ENCODE assay signal across 23 cellular contexts in genomic region chr11:83287631-83288030, GRCh38. TPM values are rescaled to one million over a fixed set of nuclear protein-coding genes. Genes with fewer than 3 reads are reported as not detected.
DNase-seq lines count a peak whose midpoint lies in the region; ATAC-seq and TF ChIP-seq lines count a peak whose summit lies in the region.
"Had no signal": no experiment of that assay in that cellular context is flagged by ENCODE, and none has a peak within 500 bp of the region (broad histone marks: within the 10 kb centered on the region; RNA-seq: fewer than 3 reads in every experiment).

No MANE protein-coding gene starts in this region.

- H4K20me1 ChIP-seq in BLaER1 (no peaks in the 10 kb centered on the region), DND-41 (ENCODE audit: insufficient read depth, low read length) (no peaks in the 10 kb centered on the region), OCI-LY1 (ENCODE audit: insufficient read depth, low read length) (no peaks in the 10 kb centered on the region)

- H3K36me3 ChIP-seq in BLaER1 (no peaks in the 10 kb centered on the region), DND-41 (ENCODE audit: insufficient read depth, low read length) (no peaks in the 10 kb centered on the region; the same call in 1 of the 2 replicates), OCI-LY1 (ENCODE audit: insufficient read depth, low read length) (no peaks in the 10 kb centered on the region)
- H3K36me3 ChIP-seq: adrenal gland, brain microvascular endothelial cell had no signal

- no peak for TF ChIP-seq CTCF in DND-41 (IDR thresholded peaks at IDR 0.05; ENCODE audit: borderline replicate concordance, extremely low read depth, low read length, poor library complexity, severe bottlenecking)
- TF ChIP-seq CTCF in OCI-LY1 (IDR thresholded peaks at IDR 0.05; ENCODE audit: low read length): no peak

- H2AFZ ChIP-seq in DND-41 (ENCODE audit: low read depth, low read length) (0 out of 2 replicates have a peak overlapping the region, but pooled peaks have one; percentile 65), OCI-LY1 (ENCODE audit: low read length) (no peak overlapping the region)

- H3K27me3 ChIP-seq in BLaER1 (no peaks in the 10 kb centered on the region), DND-41 (ENCODE audit: insufficient read depth, low read length, poor library complexity) (no peaks in the 10 kb centered on the region), OCI-LY1 (ENCODE audit: insufficient read depth, low read length) (no peaks in the 10 kb centered on the region)
- H3K27me3 ChIP-seq: adrenal gland, brain microvascular endothelial cell had no signal

- no peaks in the 10 kb centered on the region for H3F3A ChIP-seq in OCI-LY1 (ENCODE audit: insufficient read depth, low read length)

- TF ChIP-seq POLR2A in erythroblast (IDR thresholded peaks at IDR 0.05; ENCODE audit: low read length): no peak

- H3K27ac ChIP-seq in BLaER1 (no peak overlapping the region), DND-41 (ENCODE audit: low read length) (no peak overlapping the region), OCI-LY1 (ENCODE audit: low read depth, low read length, poor library complexity, severe bottlenecking) (peak overlapping the region; percentile 48)
- H3K27ac ChIP-seq: adrenal gland, brain microvascular endothelial cell had no signal

- ATAC-seq in DND-41 (ENCODE audit: insufficient read depth, low read depth): no peak

- H3K4me3 ChIP-seq in BLaER1 (no peak overlapping the region), DND-41 (ENCODE audit: low read depth in 1 of 2, low read length in 2 of 2) (no peak overlapping the region), OCI-LY1 (ENCODE audit: low read depth, low read length, poor library complexity, severe bottlenecking) (no peak overlapping the region)
- H3K4me3 ChIP-seq: adrenal gland had no signal

- DNase-seq in DND-41 (peak; percentile 6), erythroblast (lab: John Stamatoyannopoulos, UW) (peak; percentile 62 to 64), HPDE6-E6E7 (ENCODE audit: extremely low spot score) (no peak), posterior vena cava (ENCODE audit: low spot score) (no peak)
- DNase-seq in stimulated activated CD4-positive, alpha-beta T cell treated with anti-CD3 and anti-CD28 coated beads, Interleukin-2, amount 100 ng/mL, for 24 hours: no peak
- no peak for DNase-seq in activated CD8-positive, alpha-beta memory T cell treated with anti-CD3 and anti-CD28 coated beads, Interleukin-2, amount 50 U/mL, for 48 hours
- DNase-seq: activated CD4-positive, CD25-positive, alpha-beta regulatory T cell treated with anti-CD3 and anti-CD28 coated beads, Interleukin-2, amount 50 U/mL, for 72 hours; activated T-cell treated with anti-CD3 and anti-CD28 coated beads, Interleukin-2, amount 50 U/mL, for 1 hour; brain microvascular endothelial cell; effector CD8-positive, alpha-beta T cell; GDM1; HCEC 1CT; head of caudate nucleus; IMR-90; NCI-H1417 treated with DMSO at 0.1 percent for 48 hours; NCI-H446 treated with DMSO at 0.1 percent for 48 hours; nucleus accumbens; OCI-M1; SHP77; stimulated activated CD8-positive, alpha-beta memory T cell treated with anti-CD3 and anti-CD28 coated beads, Interleukin-4, amount 100 ng/mL, for 48 hours had no signal

- peaks cover 31% of the 10 kb centered on the region for H3K79me2 ChIP-seq in DND-41 (ENCODE audit: insufficient read depth, low read length)
- H3K79me2 ChIP-seq in OCI-LY1 (ENCODE audit: insufficient read depth, low read length): peaks cover 15% of the 10 kb centered on the region

- no peak overlapping the region for H3K9ac ChIP-seq in BLaER1
- no peak overlapping the region for H3K9ac ChIP-seq in DND-41 (ENCODE audit: low read depth, low read length)
- no peak overlapping the region for H3K9ac ChIP-seq in OCI-LY1 (ENCODE audit: low read length)

- no peaks in the 10 kb centered on the region for H3K9me3 ChIP-seq in BLaER1
- H3K9me3 ChIP-seq in DND-41 (ENCODE audit: insufficient read depth, low read length, severe bottlenecking): no peaks in the 10 kb centered on the region
- H3K9me3 ChIP-seq in OCI-LY1 (ENCODE audit: low read length): no peaks in the 10 kb centered on the region
- H3K9me3 ChIP-seq: adrenal gland had no signal

- peaks cover 49% of the 10 kb centered on the region for H3K4me1 ChIP-seq in BLaER1
- H3K4me1 ChIP-seq in DND-41 (ENCODE audit: insufficient read depth, low read length): peaks cover 31% of the 10 kb centered on the region
- peaks cover 60% of the 10 kb centered on the region for H3K4me1 ChIP-seq in OCI-LY1 (ENCODE audit: insufficient read depth, low read length, severe bottlenecking)

- peak overlapping the region; percentile 41 for H3K4me2 ChIP-seq in BLaER1
- no peak overlapping the region for H3K4me2 ChIP-seq in DND-41 (ENCODE audit: insufficient read depth, low read length)
- H3K4me2 ChIP-seq in OCI-LY1 (ENCODE audit: low read length): peak overlapping the region; percentile 35; the same call in 1 of the 2 replicates

- intact Hi-C loops in posterior vena cava (cut with DNase I): no loop called here

- no peaks in the 10 kb centered on the region for H3K9me2 ChIP-seq in OCI-LY1 (ENCODE audit: low read depth, low read length)

RNA-seq across cellular contexts. Expression of gene CCDC90B, which starts 1.5 kb away (rescaled TPM):
- 10 to 100 TPM; 29.6 to 33.3 TPM for total RNA-seq in posterior vena cava

Comparison
In these comparisons a context has a peak if more than half of its experiments do, and no peak if none do; other contexts are left out.
1. DNase-seq: peak in DND-41 (single experiment) and erythroblast (2 of 2); none in stimulated activated CD4-positive, alpha-beta T cell treated with anti-CD3 and anti-CD28 coated beads, Interleukin-2, amount 100 ng/mL, for 24 hours (0 of 2), HPDE6-E6E7 (single experiment), activated CD8-positive, alpha-beta memory T cell treated with anti-CD3 and anti-CD28 coated beads, Interleukin-2, amount 50 U/mL, for 48 hours (single experiment) and posterior vena cava (single experiment).